ENCODE assay signal across 15 cellular contexts in the genomic region with DNA sequence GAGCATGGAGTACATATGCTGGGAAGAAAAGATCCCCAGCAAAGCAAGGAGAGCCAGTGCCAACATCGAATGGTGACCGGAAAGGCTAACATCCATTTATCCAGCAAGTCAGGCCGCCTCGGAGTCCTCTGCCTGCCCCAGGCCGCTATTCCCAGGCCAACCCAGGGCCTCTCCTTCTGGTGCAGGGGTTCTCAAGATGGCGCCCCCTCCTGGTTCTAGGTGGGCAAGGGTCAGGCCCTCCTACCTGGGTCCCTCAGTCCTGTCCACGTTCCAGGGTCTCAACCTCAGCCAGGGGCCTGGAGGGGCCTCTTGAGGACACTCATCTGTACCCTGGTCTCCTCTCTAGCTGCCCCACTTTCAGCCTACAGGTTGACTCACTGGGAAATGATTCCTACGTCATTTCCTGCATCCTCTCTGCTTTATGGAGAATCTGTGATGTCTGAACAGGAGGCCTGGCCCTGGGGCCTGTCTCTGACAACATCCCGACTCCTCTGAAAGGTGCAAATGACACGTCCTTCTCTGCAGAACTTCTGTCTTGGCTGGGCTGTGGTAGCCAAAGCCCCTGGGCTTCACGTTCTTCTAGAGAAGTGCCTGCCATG.
DNase-seq lines count a peak whose midpoint lies in the region; FAIRE-seq and TF ChIP-seq lines count a peak whose summit lies in the region.
"Had no signal": no experiment of that assay in that cellular context is flagged by ENCODE, and none has a peak within 500 bp of the region (broad histone marks: within the 10 kb centered on the region; RNA-seq: fewer than 3 reads in every experiment).

No MANE protein-coding gene starts in this region.

- H3K9me3 Mint-ChIP-seq in astrocyte (ENCODE audit: unreplicated experiment): no peaks in the 10 kb centered on the region
- H3K9me3 Mint-ChIP-seq: activated T-cell treated with anti-CD3 and anti-CD28 coated beads, Interleukin-2, amount 50 U/mL, for 24 hours had no signal

- no peaks in the 10 kb centered on the region for H3K36me3 ChIP-seq in astrocyte (ENCODE audit: insufficient read depth, low read length)
- H3K36me3 ChIP-seq: suprapubic skin had no signal

- H3K27me3 Mint-ChIP-seq in astrocyte (ENCODE audit: low read depth, unreplicated experiment): peaks cover 16% of the 10 kb centered on the region

- H3K4me3 Mint-ChIP-seq in astrocyte (ENCODE audit: unreplicated experiment): no peak overlapping the region
- H3K4me3 Mint-ChIP-seq: activated T-cell treated with anti-CD3 and anti-CD28 coated beads, Interleukin-2, amount 50 U/mL, for 24 hours had no signal

- peak; percentile 47 for DNase-seq in EH (ENCODE audit: low read depth)
- no peak for DNase-seq in HFF-Myc (ENCODE audit: extremely low read depth, low read depth)
- DNase-seq in astrocyte (ENCODE audit: low read depth): no peak
- DNase-seq in lung microvascular endothelial cell (ENCODE audit: low read depth in 2 of 2): peak; percentile 41 to 64
- DNase-seq in NCI-H510A treated with DMSO at 0.1 percent for 48 hours (lab: John Stamatoyannopoulos, UW): no peak
- DNase-seq in amygdala (lab: John Stamatoyannopoulos, UW): no peak
- DNase-seq in glomerular visceral epithelial cell (ENCODE audit: extremely low spot score): no peak
- DNase-seq: activated T-cell treated with anti-CD3 and anti-CD28 coated beads, Interleukin-2, amount 50 U/mL, for 24 hours; NCI-H1694; NCI-H748 treated with DMSO at 0.1 percent for 48 hours; occipital lobe; small intestine had no signal

- H2AFZ ChIP-seq in astrocyte (ENCODE audit: low read depth, low read length): peak overlapping the region; percentile 64

- no peaks in the 10 kb centered on the region for H3K36me3 Mint-ChIP-seq in astrocyte (ENCODE audit: low read depth, unreplicated experiment)

- no peak overlapping the region for H3K4me3 ChIP-seq in HFF-Myc (replicated peaks; ENCODE audit: low read depth, low read length)
- H3K4me3 ChIP-seq in astrocyte (ENCODE audit: insufficient read depth, low read depth, low read length): no peak overlapping the region
- H3K4me3 ChIP-seq: suprapubic skin had no signal

- H3K9ac ChIP-seq in astrocyte (ENCODE audit: low read length): no peak overlapping the region

- H3K27ac ChIP-seq in astrocyte (ENCODE audit: low read depth, low read length): no peak overlapping the region
- H3K27ac ChIP-seq: suprapubic skin, VCaP had no signal

- H3K9me3 ChIP-seq in astrocyte (ENCODE audit: insufficient read depth, low read depth, low read length): peaks cover 2% of the 10 kb centered on the region
- H3K9me3 ChIP-seq: suprapubic skin had no signal

- TF ChIP-seq CTCF in HFF-Myc (IDR thresholded peaks at IDR 0.05; ENCODE audit: low read depth, low read length, missing control alignments) (peak; percentile 23), astrocyte (IDR thresholded peaks at IDR 0.05; ENCODE audit: insufficient read depth, low read depth, low read length) (no peak)

- H3K4me1 Mint-ChIP-seq in astrocyte (ENCODE audit: low read depth, unreplicated experiment): no peaks in the 10 kb centered on the region

- no peaks in the 10 kb centered on the region for H3K79me2 ChIP-seq in astrocyte (ENCODE audit: insufficient read depth, low read length)

- no peaks in the 10 kb centered on the region for H4K20me1 ChIP-seq in astrocyte (ENCODE audit: insufficient read depth, low read length)

- H3K27me3 ChIP-seq in astrocyte (ENCODE audit: insufficient read depth, low read length): no peaks in the 10 kb centered on the region
- H3K27me3 ChIP-seq: suprapubic skin had no signal

- FAIRE-seq in astrocyte (lab: Jason Lieb, UNC): no peak
- FAIRE-seq: GM19239, small intestine had no signal

- peaks cover 5% of the 10 kb centered on the region for H3K4me1 ChIP-seq in astrocyte (ENCODE audit: insufficient read depth, low read length)
- H3K4me1 ChIP-seq: suprapubic skin had no signal

- H3K27ac Mint-ChIP-seq in astrocyte (ENCODE audit: unreplicated experiment): no peak overlapping the region
- H3K27ac Mint-ChIP-seq: activated T-cell treated with anti-CD3 and anti-CD28 coated beads, Interleukin-2, amount 50 U/mL, for 24 hours had no signal

- no peak overlapping the region for H3K4me2 ChIP-seq in astrocyte (ENCODE audit: low read length)

Comparison
In these comparisons a context has a peak if more than half of its experiments do, and no peak if none do; other contexts are left out.
1. DNase-seq: peak in EH (single experiment) and lung microvascular endothelial cell (2 of 2); none in HFF-Myc (single experiment), astrocyte (single experiment), NCI-H510A treated with DMSO at 0.1 percent for 48 hours (single experiment), amygdala (0 of 56) and glomerular visceral epithelial cell (single experiment).